Comparison of ENCODE assay signal across 8 cellular contexts in the genomic region with DNA sequence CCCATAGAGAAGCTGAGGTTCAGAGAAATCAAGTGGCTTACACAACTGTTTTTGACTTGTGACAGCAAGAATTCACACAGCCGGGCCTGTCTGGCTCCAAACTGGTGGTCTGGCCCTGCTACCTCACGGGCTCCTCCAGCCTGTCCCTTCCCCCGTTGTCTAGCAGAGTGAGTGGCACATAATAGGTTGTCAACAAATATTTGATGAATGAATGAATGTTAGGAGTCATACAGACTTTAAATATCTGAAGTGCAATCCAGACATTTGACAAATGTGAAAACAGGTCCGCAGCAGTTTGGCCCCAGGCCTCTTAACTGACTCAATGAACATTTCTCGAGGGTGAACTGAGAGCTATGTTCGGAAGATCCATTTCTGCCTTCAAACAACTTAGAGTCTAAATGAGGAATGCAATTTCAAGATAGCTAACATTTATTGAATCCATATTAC. TPM values are rescaled to one million over a fixed set of nuclear protein-coding genes. Genes with fewer than 3 reads are reported as not detected.
A peak's percentile ranks its signal among the peaks of the same experiment; 100 is the strongest.
DNase-seq lines count a peak whose midpoint lies in the region; ATAC-seq and TF ChIP-seq lines count a peak whose summit lies in the region.

No MANE protein-coding gene starts in this region.

- peaks cover 10 to 29% of the 10 kb centered on the region in 2 experiments; a peak in 3 of 4 replicates for H3K4me1 ChIP-seq in SK-N-SH (ENCODE audit: control insufficient read depth in 1 of 2, insufficient read depth in 2 of 2, low read depth in 1 of 2, low read length in 1 of 2)
- peaks cover 19% of the 10 kb centered on the region for H3K4me1 ChIP-seq in Panc1 (ENCODE audit: control insufficient read depth, insufficient read depth, low read length)
- peaks cover 0 to 37% (median 33%) of the 10 kb centered on the region in 4 donors for H3K4me1 ChIP-seq in sigmoid colon
- peaks cover 15 to 29% of the 10 kb centered on the region in 2 donors for H3K4me1 ChIP-seq in thyroid gland

- peaks cover 10% of the 10 kb centered on the region for H3F3A ChIP-seq in SK-N-SH (replicated peaks; ENCODE audit: insufficient read depth)

- intact Hi-C loops in Panc1 (cut with micrococcal nuclease; ENCODE audit: unreplicated experiment): no loop called here
- intact Hi-C loops in sigmoid colon (cut with DNase I): loop anchor here (5.0 kb wide), 2 partner anchors 206 to 241 kb away; no protein-coding TSS in a partner anchor
- intact Hi-C loops in thyroid gland (cut with DNase I): loop anchor here (5.0 to 10.0 kb wide), 3 partner anchors 203 to 316 kb away; partner anchors contain the start of gene WNT2B

- TF ChIP-seq POLR2A in sigmoid colon (IDR thresholded peaks at IDR 0.05) (no peak), thyroid gland (IDR thresholded peaks at IDR 0.05) (no peak)

- in situ Hi-C loops in Panc1 (cut with HindIII; ENCODE audit: low pct_unique_long_range_greater_than_20kb, low sequenced_read_pairs): no loop called here

- no peak for ATAC-seq in SK-N-SH treated with all-trans-retinoic acid at 6 μM for 48 hours
- no peak for ATAC-seq in Panc1

- no peak for DNase-seq in SK-N-SH
- no peak for DNase-seq in Panc1 (ENCODE audit: low read depth, low spot score)
- DNase-seq in epithelial cell of proximal tubule (ENCODE audit: low read depth): no peak
- DNase-seq in sigmoid colon: peak; percentile 52
- DNase-seq in DMS79 (lab: John Stamatoyannopoulos, UW): no peak
- DNase-seq in 8988T: no peak
- no peak for DNase-seq in thyroid gland

- peak overlapping the region; percentile 98; the same call in 1 of the 2 replicates for H3K9ac ChIP-seq in SK-N-SH

- peaks cover 7 to 11% of the 10 kb centered on the region in 2 experiments for H3K36me3 ChIP-seq in SK-N-SH (replicated peaks in 1 of 2; ENCODE audit: control insufficient read depth in 1 of 2, insufficient read depth in 2 of 2, low read length in 1 of 2)
- peaks cover 2% of the 10 kb centered on the region; the same call in 1 of the 2 replicates for H3K36me3 ChIP-seq in Panc1 (ENCODE audit: control insufficient read depth, insufficient read depth, low read length)
- H3K36me3 ChIP-seq in sigmoid colon: peaks cover 0 to 5% (median under 1%) of the 10 kb centered on the region in 4 donors
- no peaks in the 10 kb centered on the region for H3K36me3 ChIP-seq in thyroid gland

- peaks cover 36% of the 10 kb centered on the region for H3K79me2 ChIP-seq in SK-N-SH (ENCODE audit: insufficient read depth)

- no peak for TF ChIP-seq CTCF in SK-N-SH (IDR thresholded peaks at IDR 0.05)
- no peak for TF ChIP-seq CTCF in Panc1 (IDR thresholded peaks at IDR 0.05)
- no peak for TF ChIP-seq CTCF in epithelial cell of proximal tubule (conservative IDR thresholded peaks at IDR 0.05; ENCODE audit: low read depth, low read length)
- no peak for TF ChIP-seq CTCF in sigmoid colon (IDR thresholded peaks at IDR 0.05)
- TF ChIP-seq CTCF in thyroid gland (IDR thresholded peaks at IDR 0.05): no peak

- POLR2A ChIA-PET in SK-N-SH (lab: Yijun Ruan, JAX) (interaction anchor here (1.3 kb wide), 1 partner anchor 34 kb away, joined by 3 read pairs; the partner anchor contains the start of gene MOV10), Panc1 (lab: Charles Lee) (no interaction called here)

- peaks cover 11% of the 10 kb centered on the region for H4K20me1 ChIP-seq in SK-N-SH (ENCODE audit: insufficient read depth)

- H2AFZ ChIP-seq in SK-N-SH (ENCODE audit: low read depth): peak overlapping the region; percentile 89

- H3K4me2 ChIP-seq in SK-N-SH: peak overlapping the region; percentile 96

- no TSS peak for BruUV-seq in Panc1 (replicated peaks; lab: Mats Ljungman, UMichigan)

- H3K9me3 ChIP-seq in SK-N-SH: no peaks in the 10 kb centered on the region
- H3K9me3 ChIP-seq in Panc1 (ENCODE audit: control insufficient read depth, insufficient read depth, low read depth, low read length): no peaks in the 10 kb centered on the region
- no peaks in the 10 kb centered on the region for H3K9me3 ChIP-seq in sigmoid colon
- H3K9me3 ChIP-seq in thyroid gland: no peaks in the 10 kb centered on the region

- no peak for TF ChIP-seq EP300 in SK-N-SH (IDR thresholded peaks at IDR 0.05; ENCODE audit: borderline replicate concordance in 1 of 2, low read depth in 1 of 2, low read length in 1 of 2)
- no peak for TF ChIP-seq EP300 in sigmoid colon (IDR thresholded peaks at IDR 0.05)

- no peak for TF ChIP-seq RAD21 in SK-N-SH (IDR thresholded peaks at IDR 0.05; ENCODE audit: low read length)

- H3K27me3 ChIP-seq in SK-N-SH (ENCODE audit: insufficient read depth) (no peaks in the 10 kb centered on the region), Panc1 (ENCODE audit: control insufficient read depth, insufficient read depth, low read length) (no peaks in the 10 kb centered on the region), sigmoid colon (no peaks in the 10 kb centered on the region), thyroid gland (no peaks in the 10 kb centered on the region)

- no peaks in the 10 kb centered on the region for H3K9me2 ChIP-seq in SK-N-SH

- CTCF ChIA-PET in SK-N-SH (lab: Yijun Ruan, JAX): interaction anchor here (0.6 to 6.2 kb wide), 24 partner anchors 9 to 350 kb away, joined by 3 to 51 read pairs (median 4); partner anchors contain the start of genes CTTNBP2NL, MOV10, PPM1J and ST7L
- CTCF ChIA-PET in Panc1 (lab: Charles Lee): no interaction called here

- H3K27ac ChIP-seq in SK-N-SH (ENCODE audit: low read depth in 2 of 2, low read length in 1 of 2) (no peak overlapping the region; a peak in 1 of 4 replicates), Panc1 (ENCODE audit: low read length) (peak overlapping the region; percentile 79; the same call in 1 of the 2 replicates), sigmoid colon (peak overlapping the region in 3 of 4 donors; percentile 98 to 99 (median 99)), thyroid gland (no peak overlapping the region)

- WGBS in SK-N-SH (ENCODE audit: low lambda C conversion rate): 86% methylated on average over 6 of the region's 6 CpGs
- 83 to 85% methylated on average over 6 of the region's 6 CpGs for WGBS in sigmoid colon, 2 donors
- 86 to 93% methylated on average over 6 of the region's 6 CpGs for WGBS in thyroid gland, 2 donors

- H3K4me3 ChIP-seq in SK-N-SH (ENCODE audit: low read depth in 2 of 2, low read length in 1 of 2) (no peak overlapping the region), Panc1 (ENCODE audit: low read depth in 2 of 2, low read length in 2 of 2) (peak overlapping the region; percentile 76 to 77; a peak in 3 of 4 replicates), epithelial cell of proximal tubule (ENCODE audit: low read depth, low read length) (peak overlapping the region; percentile 95), sigmoid colon (no peak overlapping the region), thyroid gland (replicated peaks in 1 of 3) (no peak overlapping the region)

TF ChIP-seq in SK-N-SH, 30 proteins besides CTCF, POLR2A, EP300 and RAD21 (continues in another document):
- no peak for TF ChIP-seq TEAD4 (IDR thresholded peaks at IDR 0.05; ENCODE audit: borderline replicate concordance, insufficient read depth)
- no peak for TF ChIP-seq IRF3 (IDR thresholded peaks at IDR 0.05; ENCODE audit: low read depth, low read length)

TF ChIP-seq in SK-N-SH treated with all-trans-retinoic acid at 6 μM for 48 hours, 23 proteins besides CTCF, POLR2A, EP300 and RAD21 (continues in another document):
- TF ChIP-seq PPARA (CRISPR knock-in tag; IDR thresholded peaks at IDR 0.05; ENCODE audit: borderline replicate concordance) (no peak), ISL1 (CRISPR knock-in tag; IDR thresholded peaks at IDR 0.05) (no peak), ZFP3 (CRISPR knock-in tag; IDR thresholded peaks at IDR 0.05) (no peak), ZNF70 (CRISPR knock-in tag; IDR thresholded peaks at IDR 0.05) (no peak), CREB5 (CRISPR knock-in tag; IDR thresholded peaks at IDR 0.05; ENCODE audit: low read depth) (no peak), OSR1 (CRISPR knock-in tag; IDR thresholded peaks at IDR 0.05) (no peak)

RNA-seq across cellular contexts. Expression of gene RHOC, which starts 1.1 kb away (rescaled TPM):
- polyA plus RNA-seq in SK-N-SH (2012; rRNA removed): 961 and 1,028 TPM in 2 replicates
- 761 and 772 TPM in 2 replicates for polyA plus RNA-seq in SK-N-SH (2012; cell fraction: cytosol; rRNA removed)
- polyA plus RNA-seq in SK-N-SH (2012; cell fraction: nucleus; rRNA removed): 538 and 661 TPM in 2 replicates
- 197 TPM for total RNA-seq in Panc1 (2021; ENCODE audit: unreplicated experiment)
- 427 TPM for polyA plus RNA-seq in Panc1 (2012; ENCODE audit: insufficient read length)
- total RNA-seq in epithelial cell of proximal tubule: 766 and 1,011 TPM in 2 replicates
- 100 to 1,000 TPM; 181 to 244 (median 192) TPM for total RNA-seq in sigmoid colon
- 1,000 to 10,000 TPM in 1 of 3 donors, 100 to 1,000 TPM in 2; 443 to 1,259 (median 789) TPM for polyA plus RNA-seq in sigmoid colon
- 100 to 1,000 TPM; 125 to 188 (median 175) TPM for total RNA-seq in thyroid gland

RNA-seq across cellular contexts. Expression of gene PPM1J, which starts 7.1 kb away (rescaled TPM):
- 5.3 and 6.7 TPM in 2 replicates for polyA plus RNA-seq in SK-N-SH (2012; rRNA removed)
- polyA plus RNA-seq in SK-N-SH (2012; cell fraction: cytosol; rRNA removed): 2.7 and 3.7 TPM in 2 replicates
- 21.9 and 22.0 TPM in 2 replicates for polyA plus RNA-seq in SK-N-SH (2012; cell fraction: nucleus; rRNA removed)
- 0.51 TPM for total RNA-seq in Panc1 (2021; ENCODE audit: unreplicated experiment)
- 0.91 TPM for polyA plus RNA-seq in Panc1 (2012; ENCODE audit: insufficient read length)
- total RNA-seq in epithelial cell of proximal tubule: 3.2 and 7.7 TPM in 2 replicates
- 1 to 10 TPM in 3 of 4 donors, under 1 TPM in 1; 0.36 to 1.6 (median 1.4) TPM for total RNA-seq in sigmoid colon
- polyA plus RNA-seq in sigmoid colon: 1 to 10 TPM in 1 of 3 donors, under 1 TPM in 2; 0.60 to 2.5 (median 0.92) TPM
- 1 to 10 TPM; 1.7 to 4.8 (median 3.0) TPM for total RNA-seq in thyroid gland

RNA-seq across cellular contexts. Expression of gene MOV10, which starts 33.6 kb away (rescaled TPM):
- polyA plus RNA-seq in SK-N-SH (2012; rRNA removed) (81.0 and 87.4 TPM in 2 replicates), sigmoid colon (10 to 100 TPM; 28.8 to 60.1 (median 34.2) TPM)
- 25.9 and 38.1 TPM in 2 replicates for polyA plus RNA-seq in SK-N-SH (2012; cell fraction: cytosol; rRNA removed)
- polyA plus RNA-seq in SK-N-SH (2012; cell fraction: nucleus; rRNA removed): 325 and 510 TPM in 2 replicates
- total RNA-seq in Panc1 (2021; ENCODE audit: unreplicated experiment) (106 TPM), epithelial cell of proximal tubule (35.7 and 46.4 TPM in 2 replicates), sigmoid colon (10 to 100 TPM; 16.5 to 43.8 (median 22.3) TPM), thyroid gland (10 to 100 TPM; 20.2 to 27.7 (median 27.5) TPM)
- polyA plus RNA-seq in Panc1 (2012; ENCODE audit: insufficient read length): 88.0 TPM

Comparison
In these comparisons a context has a peak if more than half of its experiments do, and no peak if none do; other contexts are left out.
1. H3K27ac ChIP-seq: peak in Panc1 (single experiment) and sigmoid colon (3 of 4); none in SK-N-SH (0 of 2) and thyroid gland (0 of 3).
2. H3K4me3 ChIP-seq: peak in Panc1 (2 of 2) and epithelial cell of proximal tubule (single experiment); none in SK-N-SH (0 of 2), sigmoid colon (0 of 4) and thyroid gland (0 of 3).